ENCODE assay signal across 24 cellular contexts in genomic region chr20:5445611-5446010, GRCh38.
DNase-seq lines count a peak whose midpoint lies in the region; ATAC-seq, FAIRE-seq and TF ChIP-seq lines count a peak whose summit lies in the region.
"Had no signal": no experiment of that assay in that cellular context is flagged by ENCODE, and none has a peak within 500 bp of the region (broad histone marks: within the 10 kb centered on the region; RNA-seq: fewer than 3 reads in every experiment).

No MANE protein-coding gene starts in this region.

- POLR2A ChIA-PET in H1 (lab: Charles Lee; ENCODE audit: partially characterized antibody) = no interaction called here

- ATAC-seq in HG02588 (IDR thresholded peaks at IDR 0.05; ENCODE audit: unreplicated experiment) = no peak
- ATAC-seq: GM12878 had no signal

- DNase-seq in H1 (ENCODE audit: low read depth in 1 of 2, low spot score in 2 of 2) = no peak
- DNase-seq in esophagus muscularis mucosa (ENCODE audit: extremely low spot score) = peak; percentile 60
- DNase-seq in NCI-H1048 (lab: John Stamatoyannopoulos, UW) = no peak
- DNase-seq in hypothalamus (lab: John Stamatoyannopoulos, UW) = no peak
- DNase-seq: 8988T; ACHN; BE2C; C1 segment of cervical spinal cord; CD4-positive, CD25-positive, alpha-beta regulatory T cell; CD8-positive, alpha-beta memory T cell; COR-L47; DMS 273 treated with DMSO at 0.1 percent for 48 hours; DMS153; DMS53; DMS79; DND-41; EL; GDM1 had no signal

- H3K23ac ChIP-seq in H1 (ENCODE audit: insufficient read length) = no peak overlapping the region

- no peak overlapping the region for H2BK15ac ChIP-seq in H1 (ENCODE audit: low read length)

- FAIRE-seq in H1 (lab: Jason Lieb, UNC) = no peak
- FAIRE-seq: A204.1, GM12878, GM12892, GM18507 had no signal

- no peak overlapping the region for H3K9ac ChIP-seq in H1 (replicated peaks in 1 of 4; ENCODE audit: extremely low read depth in 1 of 4, low read depth in 3 of 4, low read length in 3 of 4)
- H3K9ac ChIP-seq: BLaER1 had no signal

- H3K27ac ChIP-seq in H1 (ENCODE audit: low read depth, low read length) (no peak overlapping the region), esophagus muscularis mucosa (replicated peaks in 1 of 4) (no peak overlapping the region)
- H3K27ac ChIP-seq: BLaER1 had no signal

- H3K79me1 ChIP-seq in H1 (ENCODE audit: low read depth, low read length) = no peaks in the 10 kb centered on the region

- H3K4ac ChIP-seq in H1 (replicated peaks; ENCODE audit: insufficient read length, low read depth, low read length) = no peak overlapping the region

- no peak overlapping the region for H4K91ac ChIP-seq in H1 (replicated peaks; ENCODE audit: insufficient read length, low read length)

- no peaks in the 10 kb centered on the region for H3K9me3 ChIP-seq in H1 (ENCODE audit: insufficient read depth in 2 of 2, low read depth in 1 of 2, low read length in 1 of 2)
- H3K9me3 ChIP-seq in esophagus muscularis mucosa = no peaks in the 10 kb centered on the region
- H3K9me3 ChIP-seq: BE2C, BLaER1 had no signal

- H3K56ac ChIP-seq in H1 (replicated peaks; ENCODE audit: insufficient read length, low read depth, low read length) = no peak overlapping the region

- H2AFZ ChIP-seq in H1 (ENCODE audit: low read length) = 0 out of 2 replicates have a peak overlapping the region, but pooled peaks have one; percentile 4

- CTCF ChIA-PET in H1 (lab: Charles Lee; ENCODE audit: partially characterized antibody) = interaction anchor here (0.5 to 6.6 kb wide), 7 partner anchors 8 to 241 kb away, joined by 3 to 72 read pairs (median 6); partner anchors contain the start of gene PROKR2

- TF ChIP-seq EP300 in H1 (IDR thresholded peaks at IDR 0.05; ENCODE audit: borderline replicate concordance in 1 of 2, low read depth in 2 of 2, low read length in 2 of 2) = no peak
- TF ChIP-seq EP300 in esophagus muscularis mucosa (IDR thresholded peaks at IDR 0.05) = no peak

- TF ChIP-seq POLR2A in H1 (IDR thresholded peaks at IDR 0.05; ENCODE audit: control extremely low read depth in 1 of 2, low read depth in 2 of 2, low read length in 2 of 2) (no peak), esophagus muscularis mucosa (IDR thresholded peaks at IDR 0.05; ENCODE audit: low read depth) (no peak)

- no peaks in the 10 kb centered on the region for H3K79me2 ChIP-seq in H1 (ENCODE audit: control insufficient read depth in 1 of 2, insufficient read depth in 2 of 2, low read length in 2 of 2)

- H4K8ac ChIP-seq in H1 (ENCODE audit: extremely low read depth, insufficient read depth, low read length) = no peak overlapping the region

- H3K23me2 ChIP-seq in H1 (ENCODE audit: low read depth, low read length) = no peaks in the 10 kb centered on the region

- H3K14ac ChIP-seq in H1 (ENCODE audit: insufficient read length) = no peak overlapping the region

- H3K27me3 ChIP-seq in H1 (replicated peaks in 1 of 4; ENCODE audit: control insufficient read depth in 3 of 4, extremely low read depth in 1 of 4, insufficient read depth in 3 of 4, low read length in 3 of 4) (no peaks in the 10 kb centered on the region), esophagus muscularis mucosa (peaks cover 0 to 13% (median 0%) of the 10 kb centered on the region in 4 donors)
- H3K27me3 ChIP-seq: BLaER1 had no signal

- WGBS in H1 (ENCODE audit: extremely low coverage in 1 of 2, insufficient coverage in 1 of 2, insufficient read length in 1 of 2, insufficient replicate concordance in 2 of 2, low coverage in 1 of 2, low lambda C conversion rate in 2 of 2, missing lambda C conversion rate in 1 of 2), 2 experiments = 85% methylated on average over 6 of the region's 6 CpGs; no CpG with 5 or more reads in 1 of the 2 experiments
- WGBS in esophagus muscularis mucosa = 85% methylated on average over 6 of the region's 6 CpGs

- H3K4me3 ChIP-seq in H1 (ENCODE audit: extremely low read depth in 1 of 4, insufficient read depth in 2 of 4, low read depth in 3 of 4, low read length in 4 of 4) = no peak overlapping the region
- H3K4me3 ChIP-seq in esophagus muscularis mucosa = no peak overlapping the region
- H3K4me3 ChIP-seq: BLaER1, GM12878 had no signal

- intact Hi-C loops in esophagus muscularis mucosa (cut with DNase I) = loop anchor here (10.0 kb wide), 1 partner anchor 241 kb away; no protein-coding TSS in a partner anchor

- no peak overlapping the region for H2BK20ac ChIP-seq in H1 (ENCODE audit: low read length)

- H3K36me3 ChIP-seq in H1 (ENCODE audit: control insufficient read depth in 2 of 4, insufficient read depth in 4 of 4, low read length in 3 of 4) (no peaks in the 10 kb centered on the region), esophagus muscularis mucosa (no peaks in the 10 kb centered on the region)
- H3K36me3 ChIP-seq: BE2C, BLaER1 had no signal

- TF ChIP-seq RAD21 in H1 (IDR thresholded peaks at IDR 0.05 in 1 of 2, conservative IDR thresholded peaks at IDR 0.05 in 1 of 2; ENCODE audit: low read depth in 2 of 2, low read length in 2 of 2) = no peak

- no peaks in the 10 kb centered on the region for H4K20me1 ChIP-seq in H1 (replicated peaks in 1 of 2; ENCODE audit: control insufficient read depth in 1 of 2, insufficient read depth in 2 of 2, low read length in 2 of 2)
- H4K20me1 ChIP-seq: BLaER1 had no signal

- no peak overlapping the region for H2AK5ac ChIP-seq in H1 (ENCODE audit: low read depth, low read length)

- no peak overlapping the region for H2BK120ac ChIP-seq in H1 (replicated peaks; ENCODE audit: low read depth, low read length)

- H3K4me2 ChIP-seq in H1 (ENCODE audit: insufficient read depth in 1 of 2, low read depth in 2 of 2, low read length in 2 of 2) = no peak overlapping the region
- H3K4me2 ChIP-seq: BLaER1 had no signal

- TF ChIP-seq CTCF in H1 (IDR thresholded peaks at IDR 0.05; ENCODE audit: control extremely low read depth in 1 of 3, insufficient read depth in 1 of 3, low read depth in 1 of 3, low read length in 3 of 3) (no peak), esophagus muscularis mucosa (IDR thresholded peaks at IDR 0.05) (no peak)

- no peak overlapping the region for H2BK5ac ChIP-seq in H1 (ENCODE audit: low read depth, low read length)

- H4K5ac ChIP-seq in H1 (ENCODE audit: insufficient read length, low read depth, low read length) = no peak overlapping the region

- H3K18ac ChIP-seq in H1 (ENCODE audit: extremely low read depth, low read length) = no peak overlapping the region

- no peaks in the 10 kb centered on the region for H3K4me1 ChIP-seq in H1 (replicated peaks in 1 of 4; ENCODE audit: control insufficient read depth in 3 of 4, insufficient read depth in 4 of 4, low read length in 3 of 4)
- no peaks in the 10 kb centered on the region for H3K4me1 ChIP-seq in esophagus muscularis mucosa
- H3K4me1 ChIP-seq: BE2C, BLaER1 had no signal

- no peak overlapping the region for H2BK12ac ChIP-seq in H1 (ENCODE audit: low read depth, low read length)

TF ChIP-seq in H1, 55 proteins besides CTCF, POLR2A, EP300 and RAD21:
- no peak for TF ChIP-seq TAF1 (IDR thresholded peaks at IDR 0.05; ENCODE audit: low read depth, low read length)
- TF ChIP-seq TEAD4 (IDR thresholded peaks at IDR 0.05; ENCODE audit: low read depth, low read length) = no peak
- TF ChIP-seq SIN3A (conservative IDR thresholded peaks at IDR 0.05 in 1 of 2, IDR thresholded peaks at IDR 0.05 in 1 of 2; ENCODE audit: low read depth in 1 of 2, low read length in 2 of 2) = no peak
- TF ChIP-seq CHD1 (IDR thresholded peaks at IDR 0.05; ENCODE audit: low read depth, low read length) = no peak
- TF ChIP-seq PHF8 (conservative IDR thresholded peaks at IDR 0.05; ENCODE audit: low read depth, low read length) = no peak
- no peak for TF ChIP-seq FOSL1 (IDR thresholded peaks at IDR 0.05; ENCODE audit: insufficient read depth, low read depth, low read length)
- TF ChIP-seq POLR2AphosphoS5 (IDR thresholded peaks at IDR 0.05; ENCODE audit: low read depth, low read length) = no peak
- TF ChIP-seq ATF2 (IDR thresholded peaks at IDR 0.05; ENCODE audit: low read length) = no peak
- no peak for TF ChIP-seq SRF (IDR thresholded peaks at IDR 0.05; ENCODE audit: low read depth, low read length)
- TF ChIP-seq CBX5 (IDR thresholded peaks at IDR 0.05; ENCODE audit: low read depth, low read length) = no peak
- TF ChIP-seq CTBP2 (IDR thresholded peaks at IDR 0.05; ENCODE audit: borderline replicate concordance, insufficient read depth, insufficient read length, low read length) = no peak
- TF ChIP-seq YY1 (IDR thresholded peaks at IDR 0.05; ENCODE audit: low read depth, low read length) = no peak
- no peak for TF ChIP-seq EZH2 (IDR thresholded peaks at IDR 0.05; ENCODE audit: low read depth, low read length, severe bottlenecking)
